In genomic region chr12:124939428-124940142, GRCh38 we compare ENCODE assay signal across 1 cellular context.
A peak's percentile ranks its signal among the peaks of the same experiment; 100 is the strongest.
TF ChIP-seq lines count a peak whose summit lies in the region.

No MANE protein-coding gene starts in this region.

TF ChIP-seq in K562, 482 proteins besides CTCF, POLR2A, EP300 and RAD21 (continued from another document and continues in another):
- TF ChIP-seq FOXP4 (CRISPR knock-in tag; IDR thresholded peaks at IDR 0.05; ENCODE audit: borderline replicate concordance) = no peak
- TF ChIP-seq SMARCE1 (IDR thresholded peaks at IDR 0.05) = no peak
- no peak for TF ChIP-seq ZZZ3 (IDR thresholded peaks at IDR 0.05)
- peak; percentile 63 to 72 for TF ChIP-seq NRF1 (conservative IDR thresholded peaks at IDR 0.05 in 1 of 2, IDR thresholded peaks at IDR 0.05 in 1 of 2)
- peak; percentile 6 for TF ChIP-seq NEUROD1 (IDR thresholded peaks at IDR 0.05; ENCODE audit: borderline replicate concordance, low read depth, low read length, partially characterized antibody)
- TF ChIP-seq NBN (IDR thresholded peaks at IDR 0.05; ENCODE audit: low read depth) = peak; percentile 73
- TF ChIP-seq CBFA2T3 (IDR thresholded peaks at IDR 0.05) = 0 out of 2 replicates have a peak, but pooled peaks have one; percentile 1
- no peak for TF ChIP-seq SUPT5H (IDR thresholded peaks at IDR 0.05)
- TF ChIP-seq XRCC5 (IDR thresholded peaks at IDR 0.05; ENCODE audit: low read depth, low read length) = peak; percentile 79
- 0 out of 2 replicates have a peak, but pooled peaks have one; percentile 65 for TF ChIP-seq ZNF436 (CRISPR knock-in tag; IDR thresholded peaks at IDR 0.05)
- no peak; the same call in 1 of the 2 replicates for TF ChIP-seq SIN3B (IDR thresholded peaks at IDR 0.05; ENCODE audit: low read depth)
- TF ChIP-seq ZNF324 (CRISPR knock-in tag; IDR thresholded peaks at IDR 0.05) = 0 out of 2 replicates have a peak, but pooled peaks have one; percentile 48
- TF ChIP-seq CC2D1A (IDR thresholded peaks at IDR 0.05) = no peak
- no peak; the same call in 1 of the 2 replicates for TF ChIP-seq KLF16 (IDR thresholded peaks at IDR 0.05)
- peak; percentile 100 for TF ChIP-seq ZBTB8A (IDR thresholded peaks at IDR 0.05; ENCODE audit: partially characterized antibody)
- peak; percentile 76 for TF ChIP-seq ZNF511 (CRISPR knock-in tag; IDR thresholded peaks at IDR 0.05)
- TF ChIP-seq ZNF232 (CRISPR knock-in tag; IDR thresholded peaks at IDR 0.05) = no peak
- TF ChIP-seq CHCHD3 (CRISPR knock-in tag; IDR thresholded peaks at IDR 0.05) = 0 out of 2 replicates have a peak, but pooled peaks have one; percentile 1
- TF ChIP-seq CHD4 (IDR thresholded peaks at IDR 0.05; ENCODE audit: insufficient read depth, insufficient replicate concordance, low read depth, low read length, poor library complexity, severe bottlenecking) = no peak
- peak; percentile 93 for TF ChIP-seq AFF4 (CRISPR knock-in tag; IDR thresholded peaks at IDR 0.05)
- TF ChIP-seq RNF2 (IDR thresholded peaks at IDR 0.05) = peak; percentile 94
- peak; percentile 100 for TF ChIP-seq POLR2H (tag; IDR thresholded peaks at IDR 0.05; ENCODE audit: low read depth)
- TF ChIP-seq SNRNP70 (optimal IDR thresholded peaks at IDR 0.05; ENCODE audit: low read depth, low read length) = peak; percentile 85
- no peak for TF ChIP-seq SETDB1 (IDR thresholded peaks at IDR 0.05; ENCODE audit: low read length)
- TF ChIP-seq RBM34 (IDR thresholded peaks at IDR 0.05; ENCODE audit: borderline replicate concordance, insufficient read depth, low read length) = no peak
- no peak for TF ChIP-seq FOXM1 (IDR thresholded peaks at IDR 0.05; ENCODE audit: low read depth)
- TF ChIP-seq FOXM1 (CRISPR knock-in tag; IDR thresholded peaks at IDR 0.05; ENCODE audit: low read depth) = 0 out of 2 replicates have a peak, but pooled peaks have one; percentile 80
- TF ChIP-seq STAT5B (CRISPR knock-in tag; IDR thresholded peaks at IDR 0.05) = no peak
- TF ChIP-seq TFAP4 (CRISPR knock-in tag; IDR thresholded peaks at IDR 0.05; ENCODE audit: borderline replicate concordance) = peak; percentile 75; the same call in 1 of the 2 replicates
- TF ChIP-seq BHLHE40 (IDR thresholded peaks at IDR 0.05; ENCODE audit: low read length) = peak; percentile 88
- peak; percentile 92 for TF ChIP-seq SP1 (CRISPR knock-in tag; IDR thresholded peaks at IDR 0.05)
- TF ChIP-seq SMAD4 (CRISPR knock-in tag; conservative IDR thresholded peaks at IDR 0.05) = 0 out of 2 replicates have a peak, but pooled peaks have one; percentile 9
- TF ChIP-seq ZNF23 (CRISPR knock-in tag; IDR thresholded peaks at IDR 0.05) = no peak
- no peak for TF ChIP-seq SMAD1 (IDR thresholded peaks at IDR 0.05; ENCODE audit: low read depth, low read length, partially characterized antibody)
- TF ChIP-seq TARDBP (IDR thresholded peaks at IDR 0.05) = peak; percentile 82
- TF ChIP-seq RCOR1 (IDR thresholded peaks at IDR 0.05; ENCODE audit: borderline replicate concordance in 1 of 2, low read depth in 2 of 2, low read length in 2 of 2) = peak in 1 of 2 experiments; percentile 38; a peak in 2 of 4 replicates
- no peak for TF ChIP-seq ZNF551 (CRISPR knock-in tag; IDR thresholded peaks at IDR 0.05)
- peak; percentile 90 for TF ChIP-seq BRD4 (IDR thresholded peaks at IDR 0.05)
- TF ChIP-seq CXXC5 (CRISPR knock-in tag; IDR thresholded peaks at IDR 0.05) = peak; percentile 83
- TF ChIP-seq U2AF1 (optimal IDR thresholded peaks at IDR 0.05; ENCODE audit: low read depth, low read length) = no peak
- peak; percentile 78; the same call in 1 of the 2 replicates for TF ChIP-seq HDAC8 (tag; IDR thresholded peaks at IDR 0.05)
- 0 out of 2 replicates have a peak, but pooled peaks have one; percentile 34 for TF ChIP-seq ZNF584 (CRISPR knock-in tag; IDR thresholded peaks at IDR 0.05; ENCODE audit: low read depth)
- peak; percentile 17; the same call in 1 of the 2 replicates for TF ChIP-seq ELF4 (CRISPR knock-in tag; IDR thresholded peaks at IDR 0.05)
- peak; percentile 82 for TF ChIP-seq RB1 (IDR thresholded peaks at IDR 0.05; ENCODE audit: low read depth)
- no peak for TF ChIP-seq NR0B1 (IDR thresholded peaks at IDR 0.05; ENCODE audit: partially characterized antibody)
- no peak for TF ChIP-seq YBX1 (IDR thresholded peaks at IDR 0.05)
- TF ChIP-seq ASH1L (IDR thresholded peaks at IDR 0.05; ENCODE audit: borderline replicate concordance, low read depth, partially characterized antibody) = no peak
- TF ChIP-seq HMBOX1 (IDR thresholded peaks at IDR 0.05) = peak; percentile 33; the same call in 1 of the 2 replicates
- 0 out of 2 replicates have a peak, but pooled peaks have one; percentile 10 for TF ChIP-seq MAFG (tag; conservative IDR thresholded peaks at IDR 0.05)
- peak; percentile 31; the same call in 1 of the 2 replicates for TF ChIP-seq ZNF384 (IDR thresholded peaks at IDR 0.05; ENCODE audit: low read depth, low read length)
- TF ChIP-seq CEBPZ (IDR thresholded peaks at IDR 0.05; ENCODE audit: borderline replicate concordance, low read depth, low read length) = 0 out of 2 replicates have a peak, but pooled peaks have one; percentile 11
- TF ChIP-seq ZNF609 (CRISPR knock-in tag; IDR thresholded peaks at IDR 0.05; ENCODE audit: borderline replicate concordance) = peak; percentile 96
